ENCODE assay signal across 25 cellular contexts in the genomic region with DNA sequence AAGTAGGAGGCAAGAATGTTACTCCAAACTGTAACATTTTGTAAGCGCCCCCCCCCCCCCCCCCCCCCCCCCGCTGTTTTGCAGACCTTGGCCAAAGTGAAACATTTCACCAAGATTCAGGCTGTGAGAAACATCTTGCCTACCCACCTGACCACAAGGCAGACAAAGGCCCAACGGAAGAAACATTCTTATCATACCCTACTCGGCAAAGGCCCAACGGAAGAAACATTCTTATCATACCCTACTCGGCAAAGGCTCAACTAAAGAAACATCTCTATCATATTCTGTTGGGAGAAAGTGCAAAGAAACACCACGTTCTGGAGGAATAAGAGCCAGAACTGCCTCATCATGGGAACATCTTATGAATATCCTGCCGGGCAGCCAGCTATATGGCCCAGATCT.
"Had no signal": no experiment of that assay in that cellular context is flagged by ENCODE, and none has a peak within 500 bp of the region (broad histone marks: within the 10 kb centered on the region; RNA-seq: fewer than 3 reads in every experiment).

No MANE protein-coding gene starts in this region.

- H3K36me3 ChIP-seq: ascending aorta, MG63, Peyer's patch, SJCRH30 had no signal

- H3K9me3 ChIP-seq: ascending aorta, body of pancreas, MG63, Peyer's patch, SJCRH30 had no signal

- H3K4me3 ChIP-seq: ascending aorta, body of pancreas, MG63, Peyer's patch, SJCRH30 had no signal

- H3K27me3 ChIP-seq: ascending aorta, body of pancreas, MG63, Peyer's patch, SJCRH30 had no signal

- DNase-seq: activated CD4-positive, alpha-beta T cell treated with anti-CD3 and anti-CD28 coated beads for 4 hours; activated CD8-positive, alpha-beta memory T cell treated with anti-CD3 and anti-CD28 coated beads, Interleukin-2, amount 50 U/mL, for 48 hours; activated CD8-positive, alpha-beta T cell treated with anti-CD3 and anti-CD28 coated beads, Interleukin-2, amount 10 ng/mL, durations not matched to agents 7 days and 5 days; activated T-cell treated with anti-CD3 and anti-CD28 coated beads, Interleukin-2, amount 50 U/mL, for 1 hour; amniotic stem cell; body of pancreas; MG63; MV-4-11; NCI-H1092 treated with DMSO at 0.1 percent for 48 hours; NCI-H1417 treated with DMSO at 0.1 percent for 48 hours; NCI-H1694; NCI-H2029; NCI-H2107; NCI-H2171 treated with DMSO at 0.1 percent for 48 hours; NCI-H345; NCI-H510A; NCI-H526 treated with DMSO at 0.1 percent for 48 hours; NCI-H82; NK-92 treated with Interleukin-12 subunit alpha and Interleukin-12 subunit beta, amount 100 ng/mL, for 24 hours; Peyer's patch; Right ventricle myocardium superior; SJCRH30 had no signal

- H3K4me2 ChIP-seq: KMS-11 had no signal

- H3K9ac ChIP-seq: KMS-11 had no signal

- H3K4me1 ChIP-seq: ascending aorta, body of pancreas, Peyer's patch, SJCRH30 had no signal

- H3K27ac ChIP-seq: ascending aorta, body of pancreas, KMS-11, Peyer's patch, RWPE1, SJCRH30 had no signal
